ENCODE assay signal across 1 cellular context in genomic region chr22:43230983-43231723, GRCh38.
TF ChIP-seq lines count a peak whose summit lies in the region.

No MANE protein-coding gene starts in this region.

TF ChIP-seq in HEK293, 187 proteins besides CTCF, POLR2A, EP300 and RAD21 (continued from another document):
- TF ChIP-seq ZBTB1 (tag by site-specific recombination; IDR thresholded peaks at IDR 0.05) (no peak), SP7 (tag by site-specific recombination; IDR thresholded peaks at IDR 0.05) (peak; percentile 51), REST (tag by site-specific recombination; IDR thresholded peaks at IDR 0.05) (no peak), ZNF596 (tag by site-specific recombination; IDR thresholded peaks at IDR 0.05) (no peak), ZSCAN30 (tag by site-specific recombination; IDR thresholded peaks at IDR 0.05) (no peak), ZSCAN18 (tag by site-specific recombination; IDR thresholded peaks at IDR 0.05) (no peak), BCL11B (tag by site-specific recombination; IDR thresholded peaks at IDR 0.05; ENCODE audit: low read depth) (no peak), ZNF366 (tag by site-specific recombination; conservative IDR thresholded peaks at IDR 0.05) (no peak), ZNF138 (tag by site-specific recombination; IDR thresholded peaks at IDR 0.05; ENCODE audit: borderline replicate concordance) (no peak), ZNF830 (tag by site-specific recombination; IDR thresholded peaks at IDR 0.05; ENCODE audit: low read depth) (no peak), ZNF580 (tag by site-specific recombination; IDR thresholded peaks at IDR 0.05) (no peak), ZBTB17 (tag by site-specific recombination; IDR thresholded peaks at IDR 0.05) (peak; percentile 82), ZNF426 (tag by site-specific recombination; IDR thresholded peaks at IDR 0.05) (no peak), ZNF302 (tag by site-specific recombination; IDR thresholded peaks at IDR 0.05; ENCODE audit: low read depth) (no peak), ZNF624 (tag by site-specific recombination; IDR thresholded peaks at IDR 0.05) (no peak), ZNF239 (tag by site-specific recombination; IDR thresholded peaks at IDR 0.05) (no peak), ZNF292 (tag by site-specific recombination; IDR thresholded peaks at IDR 0.05; ENCODE audit: borderline replicate concordance, low read depth) (no peak), SETDB1 (IDR thresholded peaks at IDR 0.05; ENCODE audit: insufficient read length, low read length) (no peak), ZNF785 (tag by site-specific recombination; IDR thresholded peaks at IDR 0.05) (no peak), ZNF639 (tag by site-specific recombination; IDR thresholded peaks at IDR 0.05) (0 out of 2 replicates have a peak, but pooled peaks have one; percentile 43), ZNF513 (tag by site-specific recombination; IDR thresholded peaks at IDR 0.05) (no peak), WT1 (tag by site-specific recombination; IDR thresholded peaks at IDR 0.05) (no peak), ZFP69B (tag by site-specific recombination; IDR thresholded peaks at IDR 0.05) (peak; percentile 91)
